8 cellular contexts compared by ENCODE assay signal in the genomic region with DNA sequence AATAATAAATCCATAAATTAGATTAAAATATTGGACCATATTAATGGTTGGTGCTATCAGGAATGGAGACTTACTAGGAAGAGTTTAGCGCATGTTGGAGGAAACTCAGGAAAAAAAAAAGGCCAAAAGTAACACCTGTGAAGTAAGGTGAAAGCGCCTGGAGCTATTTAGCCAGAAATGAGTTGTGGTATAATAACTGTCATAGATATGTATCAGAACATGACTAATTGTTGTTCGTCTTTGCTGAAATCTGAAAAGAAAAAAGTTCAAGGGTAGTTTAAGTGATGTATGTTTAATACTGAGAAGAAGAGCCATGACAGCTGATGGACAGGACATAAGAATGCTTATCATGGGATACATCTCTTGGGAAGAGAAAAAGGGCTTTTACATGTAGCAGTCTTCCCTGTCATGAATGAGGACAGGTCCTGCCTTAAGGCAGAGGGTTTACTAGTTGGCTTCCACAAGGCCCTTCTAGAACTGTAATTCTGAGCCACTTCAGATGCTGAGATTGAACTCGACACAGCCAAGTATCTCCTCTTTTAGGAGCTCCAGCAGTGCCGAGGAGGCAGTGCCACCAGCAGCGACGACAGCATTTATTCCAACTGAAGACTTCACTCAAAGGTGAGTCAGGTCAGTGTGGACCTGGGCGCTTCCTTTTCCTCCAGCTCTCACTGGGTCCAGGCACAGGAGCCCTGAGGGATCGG. TPM values are rescaled to one million over a fixed set of nuclear protein-coding genes. Genes with fewer than 3 reads are reported as not detected.
DNase-seq lines count a peak whose midpoint lies in the region; ATAC-seq and TF ChIP-seq lines count a peak whose summit lies in the region.

No MANE protein-coding gene starts in this region.

- no peaks in the 10 kb centered on the region for H3K27me3 ChIP-seq in neuron (ENCODE audit: insufficient read depth, low read length)

- H3K4me1 ChIP-seq in neuron (ENCODE audit: insufficient read depth, low read length) = peaks cover 12% of the 10 kb centered on the region

- peak; percentile 62 for DNase-seq in NCI-H2227 (lab: John Stamatoyannopoulos, UW; ENCODE audit: unreplicated experiment)
- DNase-seq in NCI-H2227 treated with DMSO at 0.1 percent for 48 hours (lab: John Stamatoyannopoulos, UW) = no peak
- no peak for DNase-seq in Jurkat, Clone E6-1 (ENCODE audit: low read depth, low spot score)
- no peak for DNase-seq in coronary artery (ENCODE audit: low spot score)
- DNase-seq in GM10248 (ENCODE audit: extremely low spot score) = no peak

- no peaks in the 10 kb centered on the region for H3K36me3 ChIP-seq in neuron (ENCODE audit: insufficient read depth, low read length)

- POLR2A ChIA-PET in GM10248 (lab: Yijun Ruan, JAX) = interaction anchor here (0.8 kb wide), 1 partner anchor 30 kb away, joined by 3 read pairs; no protein-coding TSS in a partner anchor

- H3K27ac ChIP-seq in coronary artery = no peak overlapping the region

- peak overlapping the region; percentile 99 for H2AFZ ChIP-seq in neuron (ENCODE audit: low read depth, low read length)

- H3K9me3 ChIP-seq in neuron (ENCODE audit: low read length) = no peaks in the 10 kb centered on the region

- no peak for TF ChIP-seq POLR2A in GM18505 (IDR thresholded peaks at IDR 0.05; ENCODE audit: borderline replicate concordance, extremely low read depth, insufficient read depth, insufficient read length)

- H3K4me3 ChIP-seq in Jurkat, Clone E6-1 (ENCODE audit: low read length) = peak overlapping the region; percentile 87
- H3K4me3 ChIP-seq in coronary artery (peak overlapping the region; percentile 71), neuron (ENCODE audit: low read length) (peak overlapping the region; percentile 99)

- no peak for TF ChIP-seq CTCF in coronary artery (IDR thresholded peaks at IDR 0.05)
- TF ChIP-seq CTCF in GM10248 (IDR thresholded peaks at IDR 0.05; ENCODE audit: control extremely low read depth, extremely low read depth, low read depth, missing control alignments) = no peak

- ATAC-seq in HG02970 (IDR thresholded peaks at IDR 0.05; ENCODE audit: low FRiP score, unreplicated experiment) (no peak), GM18505 (IDR thresholded peaks at IDR 0.05; ENCODE audit: unreplicated experiment) (no peak)

- CTCF ChIA-PET in GM10248 (lab: Yijun Ruan, JAX) = interaction anchor here (0.8 to 9.6 kb wide), 17 partner anchors 8 to 91 kb away, joined by 3 to 78 read pairs (median 11); no protein-coding TSS in a partner anchor

RNA-seq across cellular contexts. Expression of gene CAMK4, which starts 0.9 kb away (rescaled TPM):
- 15.3 TPM for polyA plus RNA-seq in Jurkat, Clone E6-1 (2012; ENCODE audit: insufficient read depth, insufficient read length)
